Comparison of ENCODE assay signal across 1 cellular context in genomic region chr16:16021988-16022682, GRCh38.
TF ChIP-seq lines count a peak whose summit lies in the region.

No MANE protein-coding gene starts in this region.

TF ChIP-seq in HepG2, 621 proteins besides CTCF, POLR2A, EP300 and RAD21 (continued from another document and continues in another):
- TF ChIP-seq MAZ (IDR thresholded peaks at IDR 0.05; ENCODE audit: borderline replicate concordance, low read depth, low read length), result 0 out of 2 replicates have a peak, but pooled peaks have one; percentile 33
- no peak for TF ChIP-seq MAZ (CRISPR knock-in tag; IDR thresholded peaks at IDR 0.05; ENCODE audit: low read depth)
- TF ChIP-seq, protein P1, sequence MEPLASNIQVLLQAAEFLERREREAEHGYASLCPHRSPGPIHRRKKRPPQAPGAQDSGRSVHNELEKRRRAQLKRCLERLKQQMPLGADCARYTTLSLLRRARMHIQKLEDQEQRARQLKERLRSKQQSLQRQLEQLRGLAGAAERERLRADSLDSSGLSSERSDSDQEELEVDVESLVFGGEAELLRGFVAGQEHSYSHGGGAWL (CRISPR knock-in tag; IDR thresholded peaks at IDR 0.05), result peak; percentile 57; the same call in 1 of the 2 replicates
- 0 out of 2 replicates have a peak, but pooled peaks have one; percentile 37 for TF ChIP-seq NCOA2 (CRISPR knock-in tag; IDR thresholded peaks at IDR 0.05)
- TF ChIP-seq HMGXB4 (CRISPR knock-in tag; IDR thresholded peaks at IDR 0.05; ENCODE audit: borderline replicate concordance in 1 of 2, low read depth in 1 of 2), result peak in 1 of 2 experiments; percentile 59; a peak in 1 of 4 replicates
- TF ChIP-seq, protein P2, sequence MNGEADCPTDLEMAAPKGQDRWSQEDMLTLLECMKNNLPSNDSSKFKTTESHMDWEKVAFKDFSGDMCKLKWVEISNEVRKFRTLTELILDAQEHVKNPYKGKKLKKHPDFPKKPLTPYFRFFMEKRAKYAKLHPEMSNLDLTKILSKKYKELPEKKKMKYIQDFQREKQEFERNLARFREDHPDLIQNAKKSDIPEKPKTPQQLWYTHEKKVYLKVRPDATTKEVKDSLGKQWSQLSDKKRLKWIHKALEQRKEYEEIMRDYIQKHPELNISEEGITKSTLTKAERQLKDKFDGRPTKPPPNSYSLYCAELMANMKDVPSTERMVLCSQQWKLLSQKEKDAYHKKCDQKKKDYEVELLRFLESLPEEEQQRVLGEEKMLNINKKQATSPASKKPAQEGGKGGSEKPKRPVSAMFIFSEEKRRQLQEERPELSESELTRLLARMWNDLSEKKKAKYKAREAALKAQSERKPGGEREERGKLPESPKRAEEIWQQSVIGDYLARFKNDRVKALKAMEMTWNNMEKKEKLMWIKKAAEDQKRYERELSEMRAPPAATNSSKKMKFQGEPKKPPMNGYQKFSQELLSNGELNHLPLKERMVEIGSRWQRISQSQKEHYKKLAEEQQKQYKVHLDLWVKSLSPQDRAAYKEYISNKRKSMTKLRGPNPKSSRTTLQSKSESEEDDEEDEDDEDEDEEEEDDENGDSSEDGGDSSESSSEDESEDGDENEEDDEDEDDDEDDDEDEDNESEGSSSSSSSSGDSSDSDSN (CRISPR knock-in tag; IDR thresholded peaks at IDR 0.05), result peak; percentile 70
- TF ChIP-seq KDM3A (CRISPR knock-in tag; IDR thresholded peaks at IDR 0.05; ENCODE audit: low read depth), result peak; percentile 74; the same call in 1 of the 2 replicates
- peak; percentile 58; the same call in 1 of the 2 replicates for TF ChIP-seq ZNF331 (CRISPR knock-in tag; IDR thresholded peaks at IDR 0.05)
- peak; percentile 82 to 86 for TF ChIP-seq NR2F1 (CRISPR knock-in tag; IDR thresholded peaks at IDR 0.05)
- TF ChIP-seq TAF1 (CRISPR knock-in tag; IDR thresholded peaks at IDR 0.05), result no peak
- peak; percentile 74; the same call in 1 of the 2 replicates for TF ChIP-seq NRL (CRISPR knock-in tag; IDR thresholded peaks at IDR 0.05; ENCODE audit: borderline replicate concordance)
- TF ChIP-seq TGIF2 (CRISPR knock-in tag; IDR thresholded peaks at IDR 0.05), result peak; percentile 71; the same call in 1 of the 2 replicates
- TF ChIP-seq ELF3 (CRISPR knock-in tag; IDR thresholded peaks at IDR 0.05), result peak; percentile 75; the same call in 1 of the 2 replicates
- TF ChIP-seq ZNF776 (CRISPR knock-in tag; IDR thresholded peaks at IDR 0.05), result no peak
- TF ChIP-seq ZNF678 (CRISPR knock-in tag; IDR thresholded peaks at IDR 0.05), result no peak
- no peak for TF ChIP-seq ZNF20 (CRISPR knock-in tag; IDR thresholded peaks at IDR 0.05)
- TF ChIP-seq SP1 (IDR thresholded peaks at IDR 0.05), result no peak
- 0 out of 2 replicates have a peak, but pooled peaks have one; percentile 29 for TF ChIP-seq SP1 (CRISPR knock-in tag; IDR thresholded peaks at IDR 0.05)
- TF ChIP-seq GABPB1 (CRISPR knock-in tag; IDR thresholded peaks at IDR 0.05), result peak; percentile 62; the same call in 1 of the 2 replicates
- no peak for TF ChIP-seq ATF1 (CRISPR knock-in tag; IDR thresholded peaks at IDR 0.05)
- no peak for TF ChIP-seq ZNF264 (CRISPR knock-in tag; IDR thresholded peaks at IDR 0.05)
- peak; percentile 46; the same call in 1 of the 2 replicates for TF ChIP-seq ZBTB25 (CRISPR knock-in tag; IDR thresholded peaks at IDR 0.05)
- TF ChIP-seq ZBTB21 (CRISPR knock-in tag; IDR thresholded peaks at IDR 0.05), result peak; percentile 44; the same call in 1 of the 2 replicates
- 0 out of 2 replicates have a peak, but pooled peaks have one; percentile 30 for TF ChIP-seq ERF (CRISPR knock-in tag; IDR thresholded peaks at IDR 0.05)
- TF ChIP-seq IRF2 (CRISPR knock-in tag; IDR thresholded peaks at IDR 0.05), result peak; percentile 63; the same call in 1 of the 2 replicates
- peak; percentile 48; the same call in 1 of the 2 replicates for TF ChIP-seq MEIS2 (CRISPR knock-in tag; IDR thresholded peaks at IDR 0.05)
- peak; percentile 82; the same call in 1 of the 2 replicates for TF ChIP-seq YEATS2 (CRISPR knock-in tag; IDR thresholded peaks at IDR 0.05; ENCODE audit: borderline replicate concordance)
- TF ChIP-seq ZNF263 (CRISPR knock-in tag; IDR thresholded peaks at IDR 0.05), result peak; percentile 95
- peak; percentile 80 for TF ChIP-seq HOMEZ (CRISPR knock-in tag; IDR thresholded peaks at IDR 0.05; ENCODE audit: low read depth)
- TF ChIP-seq ZBTB33 (CRISPR knock-in tag; IDR thresholded peaks at IDR 0.05), result 0 out of 2 replicates have a peak, but pooled peaks have one; percentile 6
- peak; percentile 66; the same call in 1 of the 2 replicates for TF ChIP-seq ZNF768 (CRISPR knock-in tag; IDR thresholded peaks at IDR 0.05)
- no peak for TF ChIP-seq ZHX2 (IDR thresholded peaks at IDR 0.05; ENCODE audit: low read depth)
- no peak for TF ChIP-seq ZHX2 (CRISPR knock-in tag; IDR thresholded peaks at IDR 0.05; ENCODE audit: borderline replicate concordance)
- no peak for TF ChIP-seq ZNF558 (CRISPR knock-in tag; IDR thresholded peaks at IDR 0.05; ENCODE audit: borderline replicate concordance)
- TF ChIP-seq, protein P3, sequence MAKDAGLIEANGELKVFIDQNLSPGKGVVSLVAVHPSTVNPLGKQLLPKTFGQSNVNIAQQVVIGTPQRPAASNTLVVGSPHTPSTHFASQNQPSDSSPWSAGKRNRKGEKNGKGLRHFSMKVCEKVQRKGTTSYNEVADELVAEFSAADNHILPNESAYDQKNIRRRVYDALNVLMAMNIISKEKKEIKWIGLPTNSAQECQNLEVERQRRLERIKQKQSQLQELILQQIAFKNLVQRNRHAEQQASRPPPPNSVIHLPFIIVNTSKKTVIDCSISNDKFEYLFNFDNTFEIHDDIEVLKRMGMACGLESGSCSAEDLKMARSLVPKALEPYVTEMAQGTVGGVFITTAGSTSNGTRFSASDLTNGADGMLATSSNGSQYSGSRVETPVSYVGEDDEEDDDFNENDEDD (CRISPR knock-in tag; IDR thresholded peaks at IDR 0.05; ENCODE audit: borderline replicate concordance), result 0 out of 2 replicates have a peak, but pooled peaks have one; percentile 11
- no peak for TF ChIP-seq GFI1 (CRISPR knock-in tag; IDR thresholded peaks at IDR 0.05; ENCODE audit: borderline replicate concordance)
- 0 out of 2 replicates have a peak, but pooled peaks have one; percentile 38 for TF ChIP-seq PITX1 (CRISPR knock-in tag; IDR thresholded peaks at IDR 0.05)
- TF ChIP-seq ZNF614 (CRISPR knock-in tag; IDR thresholded peaks at IDR 0.05; ENCODE audit: borderline replicate concordance), result peak; percentile 87; the same call in 1 of the 2 replicates
- no peak for TF ChIP-seq EED (CRISPR knock-in tag; IDR thresholded peaks at IDR 0.05)
- TF ChIP-seq ZKSCAN8 (CRISPR knock-in tag; IDR thresholded peaks at IDR 0.05; ENCODE audit: borderline replicate concordance), result 0 out of 2 replicates have a peak, but pooled peaks have one; percentile 27
- TF ChIP-seq PATZ1 (CRISPR knock-in tag; IDR thresholded peaks at IDR 0.05), result peak; percentile 61; the same call in 1 of the 2 replicates
